Comparison of ENCODE assay signal across 8 cellular contexts in genomic region chr7:28037220-28038010, GRCh38.
DNase-seq lines count a peak whose midpoint lies in the region; ATAC-seq and TF ChIP-seq lines count a peak whose summit lies in the region.

No MANE protein-coding gene starts in this region.

- H2BK5ac ChIP-seq in trophoblast cell (ENCODE audit: low read depth, low read length, poor library complexity), result no peak overlapping the region
- H2BK5ac ChIP-seq in neuronal stem cell (ENCODE audit: low read length), result no peak overlapping the region

- H4K8ac ChIP-seq in trophoblast cell (ENCODE audit: low read depth, low read length) (no peak overlapping the region), neuronal stem cell (ENCODE audit: low read depth, low read length) (no peak overlapping the region)

- H2BK15ac ChIP-seq in neuronal stem cell (ENCODE audit: low read length), result no peak overlapping the region

- intact Hi-C loops in activated CD4-positive, alpha-beta T cell treated with anti-CD3 and anti-CD28 coated beads, Interleukin-2, amount 10 ng/mL, durations not matched to agents 24 days and 14 days (cut with micrococcal nuclease), result loop anchor here (1.0 to 10.0 kb wide), 6 partner anchors 115 to 373 kb away; partner anchors contain the start of gene HIBADH
- intact Hi-C loops in CD14-positive monocyte (cut with micrococcal nuclease), result no loop called here

- H3K14ac ChIP-seq in trophoblast cell (ENCODE audit: low read length) (no peak overlapping the region), neuronal stem cell (ENCODE audit: low read length) (no peak overlapping the region)

- H3K4me1 Mint-ChIP-seq in activated CD4-positive, alpha-beta T cell treated with anti-CD3 and anti-CD28 coated beads, Interleukin-2, amount 10 ng/mL, durations not matched to agents 24 days and 14 days, result peaks cover 25% of the 10 kb centered on the region
- H3K4me1 Mint-ChIP-seq in effector memory CD8-positive, alpha-beta T cell (ENCODE audit: low read depth in 2 of 2), result peaks cover 13 to 40% of the 10 kb centered on the region in 2 donors
- H3K4me1 Mint-ChIP-seq in CD14-positive monocyte, result peaks cover 21% of the 10 kb centered on the region

- no peaks in the 10 kb centered on the region for H3K36me3 ChIP-seq in trophoblast cell (ENCODE audit: control insufficient read depth in 1 of 2, insufficient read depth in 2 of 2, low read length in 2 of 2)
- H3K36me3 ChIP-seq in neuronal stem cell (replicated peaks in 1 of 2; ENCODE audit: control insufficient read depth in 2 of 2, insufficient read depth in 2 of 2, low read length in 2 of 2), result no peaks in the 10 kb centered on the region

- H2AFZ ChIP-seq in trophoblast cell (ENCODE audit: insufficient read depth, low read length, poor library complexity), result no peak overlapping the region
- no peak overlapping the region for H2AFZ ChIP-seq in neuronal stem cell (ENCODE audit: low read length)

- peaks cover 5% of the 10 kb centered on the region for H3K9me3 Mint-ChIP-seq in activated CD4-positive, alpha-beta T cell treated with anti-CD3 and anti-CD28 coated beads, Interleukin-2, amount 10 ng/mL, durations not matched to agents 24 days and 14 days
- peaks cover 0 to 1% of the 10 kb centered on the region in 2 donors for H3K9me3 Mint-ChIP-seq in effector memory CD8-positive, alpha-beta T cell
- peaks cover 0 to 2% (median 0%) of the 10 kb centered on the region in 7 donors for H3K9me3 Mint-ChIP-seq in CD14-positive monocyte

- peaks cover 18% of the 10 kb centered on the region for H3K79me1 ChIP-seq in trophoblast cell (ENCODE audit: low read length)
- H3K79me1 ChIP-seq in neuronal stem cell (ENCODE audit: low read depth, low read length), result no peaks in the 10 kb centered on the region

- H3K27me3 ChIP-seq in trophoblast cell (ENCODE audit: insufficient read depth, low read length) (no peaks in the 10 kb centered on the region), neuronal stem cell (ENCODE audit: control insufficient read depth in 3 of 3, insufficient read depth in 3 of 3, low read depth in 1 of 3, low read length in 3 of 3) (peaks cover 0 to 8% (median 0%) of the 10 kb centered on the region in 3 experiments)

- H3K9me3 ChIP-seq in trophoblast cell (ENCODE audit: insufficient read depth, low read depth, low read length) (no peaks in the 10 kb centered on the region), neuronal stem cell (replicated peaks in 1 of 2; ENCODE audit: control insufficient read depth in 2 of 2, insufficient read depth in 1 of 2, low read depth in 1 of 2, low read length in 2 of 2) (no peaks in the 10 kb centered on the region)

- H2AK5ac ChIP-seq in trophoblast cell (ENCODE audit: low read length) (no peak overlapping the region), neuronal stem cell (ENCODE audit: low read depth, low read length) (no peak overlapping the region)

- DNase-seq in activated CD4-positive, alpha-beta T cell treated with anti-CD3 and anti-CD28 coated beads, Interleukin-2, amount 10 ng/mL, durations not matched to agents 24 days and 14 days, result no peak
- DNase-seq in activated CD4-positive, alpha-beta T cell treated with anti-CD3 and anti-CD28 coated beads, Interleukin-2, amount 50 U/mL, for 1 hour, result no peak
- DNase-seq in OCI-M1 (lab: John Stamatoyannopoulos, UW), result peak; percentile 72
- DNase-seq in effector memory CD8-positive, alpha-beta T cell, result no peak
- peak; percentile 67 to 92 for DNase-seq in trophoblast cell
- no peak for DNase-seq in CD14-positive monocyte (ENCODE audit: low spot score)
- DNase-seq in neuronal stem cell (ENCODE audit: low spot score), result no peak

- no peak overlapping the region for H3K4me3 Mint-ChIP-seq in activated CD4-positive, alpha-beta T cell treated with anti-CD3 and anti-CD28 coated beads, Interleukin-2, amount 10 ng/mL, durations not matched to agents 24 days and 14 days
- no peak overlapping the region for H3K4me3 Mint-ChIP-seq in effector memory CD8-positive, alpha-beta T cell
- H3K4me3 Mint-ChIP-seq in CD14-positive monocyte, result no peak overlapping the region

- ATAC-seq in HG02759 (IDR thresholded peaks at IDR 0.05; ENCODE audit: unreplicated experiment), result peak; percentile 91
- peak; percentile 24 for ATAC-seq in effector memory CD8-positive, alpha-beta T cell (replicated peaks)

- H3K18ac ChIP-seq in trophoblast cell (ENCODE audit: low read length) (no peak overlapping the region), neuronal stem cell (ENCODE audit: low read length) (no peak overlapping the region)

- H3K4ac ChIP-seq in trophoblast cell (ENCODE audit: low read depth, low read length), result no peak overlapping the region
- no peak overlapping the region for H3K4ac ChIP-seq in neuronal stem cell (ENCODE audit: low read length)

- H3K23ac ChIP-seq in trophoblast cell (ENCODE audit: low read length) (no peak overlapping the region), neuronal stem cell (ENCODE audit: low read depth, low read length, poor library complexity) (no peak overlapping the region)

- H3K27ac ChIP-seq in trophoblast cell (ENCODE audit: low read depth, low read length) (peak overlapping the region; percentile 61), neuronal stem cell (replicated peaks; ENCODE audit: low read length) (no peak overlapping the region)

- no peaks in the 10 kb centered on the region for H3K36me3 Mint-ChIP-seq in activated CD4-positive, alpha-beta T cell treated with anti-CD3 and anti-CD28 coated beads, Interleukin-2, amount 10 ng/mL, durations not matched to agents 24 days and 14 days (ENCODE audit: low read depth)
- no peaks in the 10 kb centered on the region for H3K36me3 Mint-ChIP-seq in effector memory CD8-positive, alpha-beta T cell (ENCODE audit: insufficient read depth)
- peaks cover 11 to 13% of the 10 kb centered on the region in 2 donors for H3K36me3 Mint-ChIP-seq in CD14-positive monocyte

- no peak overlapping the region for H3K4me3 ChIP-seq in trophoblast cell (ENCODE audit: low read depth, low read length)
- no peak overlapping the region for H3K4me3 ChIP-seq in neuronal stem cell (ENCODE audit: low read length in 2 of 2)

- no peak for TF ChIP-seq CTCF in CD14-positive monocyte (IDR thresholded peaks at IDR 0.05)

- WGBS in trophoblast cell (ENCODE audit: extremely low coverage, insufficient coverage, insufficient read length), result no CpG with 5 or more reads among the region's 6 CpGs
- no CpG with 5 or more reads among the region's 6 CpGs for WGBS in neuronal stem cell (ENCODE audit: extremely low coverage in 2 of 2, insufficient read length in 2 of 2, insufficient replicate concordance in 1 of 2), 2 donors

- H4K12ac ChIP-seq in trophoblast cell (ENCODE audit: low read depth, low read length), result no peak overlapping the region

- peaks cover 9 to 13% of the 10 kb centered on the region in 2 experiments for H3K4me1 ChIP-seq in trophoblast cell (ENCODE audit: control insufficient read depth in 1 of 2, insufficient read depth in 2 of 2, low read length in 2 of 2)
- peaks cover 0 to 1% of the 10 kb centered on the region in 2 donors for H3K4me1 ChIP-seq in neuronal stem cell (ENCODE audit: control insufficient read depth in 2 of 2, insufficient read depth in 1 of 2, low read depth in 1 of 2, low read length in 2 of 2)

- peak overlapping the region; percentile 54 for H3K27ac Mint-ChIP-seq in activated CD4-positive, alpha-beta T cell treated with anti-CD3 and anti-CD28 coated beads, Interleukin-2, amount 10 ng/mL, durations not matched to agents 24 days and 14 days
- H3K27ac Mint-ChIP-seq in effector memory CD8-positive, alpha-beta T cell, result peak overlapping the region in 1 of 2 donors; percentile 62
- H3K27ac Mint-ChIP-seq in CD14-positive monocyte, result peak overlapping the region in 1 of 7 donors; percentile 13

- H3K4me2 ChIP-seq in trophoblast cell (ENCODE audit: low read length), result no peak overlapping the region
- no peak overlapping the region for H3K4me2 ChIP-seq in neuronal stem cell (ENCODE audit: insufficient read depth, low read length, poor library complexity, severe bottlenecking)

- H3K27me3 Mint-ChIP-seq in activated CD4-positive, alpha-beta T cell treated with anti-CD3 and anti-CD28 coated beads, Interleukin-2, amount 10 ng/mL, durations not matched to agents 24 days and 14 days, result peaks cover 30% of the 10 kb centered on the region
- H3K27me3 Mint-ChIP-seq in effector memory CD8-positive, alpha-beta T cell, result no peaks in the 10 kb centered on the region
- H3K27me3 Mint-ChIP-seq in CD14-positive monocyte (ENCODE audit: low read depth in 3 of 3), result peaks cover 0 to 2% (median 0%) of the 10 kb centered on the region in 3 donors

- H2BK12ac ChIP-seq in trophoblast cell (ENCODE audit: low read length) (peak overlapping the region; percentile 50), neuronal stem cell (ENCODE audit: low read length) (no peak overlapping the region)

- H4K91ac ChIP-seq in trophoblast cell (ENCODE audit: low read depth, low read length), result no peak overlapping the region
- H4K91ac ChIP-seq in neuronal stem cell (ENCODE audit: low read depth, low read length, poor library complexity), result no peak overlapping the region

- H2BK120ac ChIP-seq in trophoblast cell (ENCODE audit: insufficient read depth, low read length, poor library complexity) (no peak overlapping the region), neuronal stem cell (ENCODE audit: low read depth, low read length) (no peak overlapping the region)

- H3K9ac ChIP-seq in trophoblast cell (ENCODE audit: low read length) (no peak overlapping the region), neuronal stem cell (ENCODE audit: low read depth, low read length, poor library complexity) (no peak overlapping the region)

- H3K79me2 ChIP-seq in trophoblast cell (ENCODE audit: control insufficient read depth, insufficient read depth, low read length, poor library complexity), result no peaks in the 10 kb centered on the region

Comparison
In these comparisons a context has a peak if more than half of its experiments do, and no peak if none do; other contexts are left out.
1. DNase-seq: peak in OCI-M1 (single experiment) and trophoblast cell (2 of 2); none in activated CD4-positive, alpha-beta T cell treated with anti-CD3 and anti-CD28 coated beads, Interleukin-2, amount 10 ng/mL, durations not matched to agents 24 days and 14 days (single experiment), activated CD4-positive, alpha-beta T cell treated with anti-CD3 and anti-CD28 coated beads, Interleukin-2, amount 50 U/mL, for 1 hour (single experiment), effector memory CD8-positive, alpha-beta T cell (0 of 3), CD14-positive monocyte (single experiment) and neuronal stem cell (single experiment).